ENCODE assay signal across 14 cellular contexts in genomic region chr1:206167350-206168029, GRCh38. TPM values are rescaled to one million over a fixed set of nuclear protein-coding genes. Genes with fewer than 3 reads are reported as not detected.
DNase-seq lines count a peak whose midpoint lies in the region; ATAC-seq, FAIRE-seq and TF ChIP-seq lines count a peak whose summit lies in the region.
"Not testable (repeated sequence)": the region's sequence is repeated elsewhere in the genome, so short reads cannot be mapped to it uniquely, and the experiment has no call there.
"Had no signal": no experiment of that assay in that cellular context is flagged by ENCODE, and none has a peak within 500 bp of the region (broad histone marks: within the 10 kb centered on the region; RNA-seq: fewer than 3 reads in every experiment).

No MANE protein-coding gene starts in this region.

- in situ Hi-C loops in brain microvascular endothelial cell (cut with HindIII; ENCODE audit: low pct_ligation_motif_present, low sequenced_read_pairs), result not testable (repeated sequence)

- not testable (repeated sequence) for H3K36me3 ChIP-seq in brain microvascular endothelial cell (replicated peaks); left ventricle myocardium inferior; naive thymus-derived CD4-positive, alpha-beta T cell (ENCODE audit: control insufficient read depth in 2 of 3, insufficient read depth in 3 of 3, low read length in 3 of 3)

- TF ChIP-seq CTCF in C4-2B (conservative IDR thresholded peaks at IDR 0.05), result 0 out of 2 replicates have a peak, but pooled peaks have one; percentile 7
- TF ChIP-seq CTCF in brain microvascular endothelial cell (IDR thresholded peaks at IDR 0.05; ENCODE audit: low read depth, low read length, missing control alignments), result not testable (repeated sequence)
- peak; percentile 48 for TF ChIP-seq CTCF in left ventricle myocardium inferior (IDR thresholded peaks at IDR 0.05; ENCODE audit: borderline replicate concordance)

- not testable (repeated sequence) for H3K4me3 ChIP-seq in brain microvascular endothelial cell (ENCODE audit: low read depth, low read length); left ventricle myocardium inferior; naive thymus-derived CD4-positive, alpha-beta T cell (ENCODE audit: low read length)

- H3K4me1 Mint-ChIP-seq in naive thymus-derived CD4-positive, alpha-beta T cell; stimulated activated memory B cell treated with anti-CD40 and anti-IgM and Interleukin-4, amounts not matched to agents 10 μg/mL and 1 μg/mL and 100 μg/mL, for 72 hours: not testable (repeated sequence)

- intact Hi-C loops in left ventricle myocardium inferior (cut with micrococcal nuclease); naive thymus-derived CD4-positive, alpha-beta T cell (cut with micrococcal nuclease): not testable (repeated sequence)

- POLR2A ChIA-PET in naive thymus-derived CD4-positive, alpha-beta T cell (lab: Charles Lee), result not testable (repeated sequence)

- peak; percentile 19 for DNase-seq in brain microvascular endothelial cell
- not testable (repeated sequence) for DNase-seq in left ventricle myocardium inferior
- peak in 5 of 9 donors; percentile 1 to 25 (median 19) for DNase-seq in naive thymus-derived CD4-positive, alpha-beta T cell

- not testable (repeated sequence) for H3K27me3 Mint-ChIP-seq in naive thymus-derived CD4-positive, alpha-beta T cell; stimulated activated memory B cell treated with anti-CD40 and anti-IgM and Interleukin-4, amounts not matched to agents 10 μg/mL and 1 μg/mL and 100 μg/mL, for 72 hours

- H3K4me3 Mint-ChIP-seq in naive thymus-derived CD4-positive, alpha-beta T cell; stimulated activated memory B cell treated with anti-CD40 and anti-IgM and Interleukin-4, amounts not matched to agents 10 μg/mL and 1 μg/mL and 100 μg/mL, for 72 hours: not testable (repeated sequence)

- not testable (repeated sequence) for H3K27me3 ChIP-seq in brain microvascular endothelial cell (replicated peaks); left ventricle myocardium inferior (ENCODE audit: low read depth); naive thymus-derived CD4-positive, alpha-beta T cell (ENCODE audit: control insufficient read depth in 2 of 2, insufficient read depth in 2 of 2, low read length in 2 of 2)

- ATAC-seq in GM19043 (IDR thresholded peaks at IDR 0.05; ENCODE audit: low read depth, unreplicated experiment) (peak; percentile 70), HG03354 (IDR thresholded peaks at IDR 0.05; ENCODE audit: poor library complexity, severe bottlenecking, unreplicated experiment) (peak; percentile 72)
- peak; percentile 66 for ATAC-seq in naive thymus-derived CD4-positive, alpha-beta T cell
- ATAC-seq in stimulated activated memory B cell treated with anti-CD40 and anti-IgM and Interleukin-4, amounts not matched to agents 10 μg/mL and 1 μg/mL and 100 μg/mL, for 72 hours, result peak; percentile 68

- not testable (repeated sequence) for H3K4me1 ChIP-seq in left ventricle myocardium inferior; naive thymus-derived CD4-positive, alpha-beta T cell (ENCODE audit: control insufficient read depth in 2 of 2, insufficient read depth in 2 of 2, low read length in 2 of 2)

- H3K9me3 ChIP-seq in left ventricle myocardium inferior (replicated peaks); naive thymus-derived CD4-positive, alpha-beta T cell (ENCODE audit: control insufficient read depth in 2 of 3, low read length in 3 of 3): not testable (repeated sequence)

- peak; percentile 75 for FAIRE-seq in TTC549 (lab: Jason Lieb, UNC)

- CTCF ChIA-PET in naive thymus-derived CD4-positive, alpha-beta T cell (lab: Charles Lee), result not testable (repeated sequence)

- not testable (repeated sequence) for H3K9me3 Mint-ChIP-seq in naive thymus-derived CD4-positive, alpha-beta T cell; stimulated activated memory B cell treated with anti-CD40 and anti-IgM and Interleukin-4, amounts not matched to agents 10 μg/mL and 1 μg/mL and 100 μg/mL, for 72 hours

- H3K36me3 Mint-ChIP-seq in naive thymus-derived CD4-positive, alpha-beta T cell; stimulated activated memory B cell treated with anti-CD40 and anti-IgM and Interleukin-4, amounts not matched to agents 10 μg/mL and 1 μg/mL and 100 μg/mL, for 72 hours: not testable (repeated sequence)

- H3K27ac Mint-ChIP-seq in naive thymus-derived CD4-positive, alpha-beta T cell; stimulated activated memory B cell treated with anti-CD40 and anti-IgM and Interleukin-4, amounts not matched to agents 10 μg/mL and 1 μg/mL and 100 μg/mL, for 72 hours: not testable (repeated sequence)

- not testable (repeated sequence) for H3K27ac ChIP-seq in C4-2B; brain microvascular endothelial cell; left ventricle myocardium inferior (replicated peaks); naive thymus-derived CD4-positive, alpha-beta T cell (ENCODE audit: low read depth, low read length)

RNA-seq across cellular contexts. Expression of gene FAM72A, which starts 35.1 kb away (rescaled TPM):
- total RNA-seq in left ventricle myocardium inferior, result not detected
- 10 to 100 TPM in 1 of 5 experiments, 1 to 10 TPM in 3, under 1 TPM in 1; 0.79 to 19.5 (median 1.4) TPM for total RNA-seq in naive thymus-derived CD4-positive, alpha-beta T cell
- under 1 TPM in 1 of 2 donors, not detected in 1; 0.60 TPM for polyA plus RNA-seq in naive thymus-derived CD4-positive, alpha-beta T cell
- total RNA-seq: ureter had no signal

RNA-seq across cellular contexts. Expression of gene SRGAP2, which starts 35.9 kb away (rescaled TPM):
- total RNA-seq in left ventricle myocardium inferior, result 15.6 TPM
- total RNA-seq in naive thymus-derived CD4-positive, alpha-beta T cell, result 100 to 1,000 TPM in 1 of 5 experiments, 10 to 100 TPM in 4; 11.7 to 118 (median 32.6) TPM
- 1 to 10 TPM; 4.6 to 7.4 TPM for polyA plus RNA-seq in naive thymus-derived CD4-positive, alpha-beta T cell

RNA-seq across cellular contexts. Expression of gene AVPR1B, which starts 50.3 kb away (rescaled TPM):
- not detected for total RNA-seq in left ventricle myocardium inferior
- under 1 TPM in 1 of 5 experiments, not detected in 4; 0.27 TPM for total RNA-seq in naive thymus-derived CD4-positive, alpha-beta T cell
- polyA plus RNA-seq in naive thymus-derived CD4-positive, alpha-beta T cell, result not detected
- total RNA-seq: activated T-helper 2 cell treated with anti-CD3 and anti-CD28 coated beads, Interferon-gamma antibody, Interleukin-2, Interleukin-4, amounts not matched to agents 10 μg/mL and 5 μg/mL and 100 μg/mL, durations not matched to agents 14 hours and 24 hours and 36 hours; adrenal gland; CD4-positive, CD25-positive, alpha-beta regulatory T cell; pulmonary artery endothelial cell; T-helper 1 cell treated with Interleukin-12 subunit alpha and Interleukin-12 subunit beta and Interleukin-4 antibody, amounts not matched to agents 30 ng/mL and 1 ng/mL, for 36 hours; ureter had no signal
- polyA plus RNA-seq: adrenal gland; CD4-positive, CD25-positive, alpha-beta regulatory T cell had no signal
